In the genomic region with DNA sequence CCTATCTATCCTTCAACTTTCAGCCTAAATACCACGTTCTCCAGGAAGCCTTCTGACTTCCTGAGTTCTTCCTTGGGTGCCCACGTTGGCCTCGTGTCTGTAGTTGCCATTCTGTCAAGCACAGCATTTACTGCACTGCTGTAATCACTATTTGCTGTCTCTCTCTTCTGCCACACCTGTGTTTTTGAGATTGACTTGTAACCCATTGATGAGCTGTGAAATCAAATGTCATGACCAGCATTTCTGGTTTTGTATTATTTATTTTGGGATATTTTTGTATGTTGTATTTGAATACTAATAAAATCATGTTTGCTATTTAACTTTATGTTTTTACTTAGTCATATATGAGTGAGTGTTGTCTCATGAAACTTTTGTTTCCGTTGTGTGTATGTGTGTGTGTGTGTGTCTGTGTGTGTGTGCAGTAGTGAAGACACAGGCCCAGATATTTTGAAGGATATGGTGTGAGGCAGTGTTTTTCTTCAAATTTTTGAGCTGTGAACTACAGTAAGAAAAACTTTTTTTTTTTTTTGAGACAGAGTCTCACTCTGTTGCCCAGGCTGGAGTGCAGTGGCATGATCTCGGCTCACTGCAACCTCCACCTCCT, we compare ENCODE assay signal across 2 cellular contexts.
A peak's percentile ranks its signal among the peaks of the same experiment; 100 is the strongest.
TF ChIP-seq lines count a peak whose summit lies in the region.

No MANE protein-coding gene starts in this region.

TF ChIP-seq in HCT116, 20 proteins besides CTCF, POLR2A, EP300 and RAD21 (continued from another document):
- TF ChIP-seq, protein P1, sequence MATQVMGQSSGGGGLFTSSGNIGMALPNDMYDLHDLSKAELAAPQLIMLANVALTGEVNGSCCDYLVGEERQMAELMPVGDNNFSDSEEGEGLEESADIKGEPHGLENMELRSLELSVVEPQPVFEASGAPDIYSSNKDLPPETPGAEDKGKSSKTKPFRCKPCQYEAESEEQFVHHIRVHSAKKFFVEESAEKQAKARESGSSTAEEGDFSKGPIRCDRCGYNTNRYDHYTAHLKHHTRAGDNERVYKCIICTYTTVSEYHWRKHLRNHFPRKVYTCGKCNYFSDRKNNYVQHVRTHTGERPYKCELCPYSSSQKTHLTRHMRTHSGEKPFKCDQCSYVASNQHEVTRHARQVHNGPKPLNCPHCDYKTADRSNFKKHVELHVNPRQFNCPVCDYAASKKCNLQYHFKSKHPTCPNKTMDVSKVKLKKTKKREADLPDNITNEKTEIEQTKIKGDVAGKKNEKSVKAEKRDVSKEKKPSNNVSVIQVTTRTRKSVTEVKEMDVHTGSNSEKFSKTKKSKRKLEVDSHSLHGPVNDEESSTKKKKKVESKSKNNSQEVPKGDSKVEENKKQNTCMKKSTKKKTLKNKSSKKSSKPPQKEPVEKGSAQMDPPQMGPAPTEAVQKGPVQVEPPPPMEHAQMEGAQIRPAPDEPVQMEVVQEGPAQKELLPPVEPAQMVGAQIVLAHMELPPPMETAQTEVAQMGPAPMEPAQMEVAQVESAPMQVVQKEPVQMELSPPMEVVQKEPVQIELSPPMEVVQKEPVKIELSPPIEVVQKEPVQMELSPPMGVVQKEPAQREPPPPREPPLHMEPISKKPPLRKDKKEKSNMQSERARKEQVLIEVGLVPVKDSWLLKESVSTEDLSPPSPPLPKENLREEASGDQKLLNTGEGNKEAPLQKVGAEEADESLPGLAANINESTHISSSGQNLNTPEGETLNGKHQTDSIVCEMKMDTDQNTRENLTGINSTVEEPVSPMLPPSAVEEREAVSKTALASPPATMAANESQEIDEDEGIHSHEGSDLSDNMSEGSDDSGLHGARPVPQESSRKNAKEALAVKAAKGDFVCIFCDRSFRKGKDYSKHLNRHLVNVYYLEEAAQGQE (IDR thresholded peaks at IDR 0.05; ENCODE audit: low read depth) = no peak
- TF ChIP-seq EZH2phosphoT487 (IDR thresholded peaks at IDR 0.05; ENCODE audit: borderline replicate concordance) = no peak

TF ChIP-seq in HepG2, 621 proteins besides CTCF, POLR2A, EP300 and RAD21:
- TF ChIP-seq, protein P2, sequence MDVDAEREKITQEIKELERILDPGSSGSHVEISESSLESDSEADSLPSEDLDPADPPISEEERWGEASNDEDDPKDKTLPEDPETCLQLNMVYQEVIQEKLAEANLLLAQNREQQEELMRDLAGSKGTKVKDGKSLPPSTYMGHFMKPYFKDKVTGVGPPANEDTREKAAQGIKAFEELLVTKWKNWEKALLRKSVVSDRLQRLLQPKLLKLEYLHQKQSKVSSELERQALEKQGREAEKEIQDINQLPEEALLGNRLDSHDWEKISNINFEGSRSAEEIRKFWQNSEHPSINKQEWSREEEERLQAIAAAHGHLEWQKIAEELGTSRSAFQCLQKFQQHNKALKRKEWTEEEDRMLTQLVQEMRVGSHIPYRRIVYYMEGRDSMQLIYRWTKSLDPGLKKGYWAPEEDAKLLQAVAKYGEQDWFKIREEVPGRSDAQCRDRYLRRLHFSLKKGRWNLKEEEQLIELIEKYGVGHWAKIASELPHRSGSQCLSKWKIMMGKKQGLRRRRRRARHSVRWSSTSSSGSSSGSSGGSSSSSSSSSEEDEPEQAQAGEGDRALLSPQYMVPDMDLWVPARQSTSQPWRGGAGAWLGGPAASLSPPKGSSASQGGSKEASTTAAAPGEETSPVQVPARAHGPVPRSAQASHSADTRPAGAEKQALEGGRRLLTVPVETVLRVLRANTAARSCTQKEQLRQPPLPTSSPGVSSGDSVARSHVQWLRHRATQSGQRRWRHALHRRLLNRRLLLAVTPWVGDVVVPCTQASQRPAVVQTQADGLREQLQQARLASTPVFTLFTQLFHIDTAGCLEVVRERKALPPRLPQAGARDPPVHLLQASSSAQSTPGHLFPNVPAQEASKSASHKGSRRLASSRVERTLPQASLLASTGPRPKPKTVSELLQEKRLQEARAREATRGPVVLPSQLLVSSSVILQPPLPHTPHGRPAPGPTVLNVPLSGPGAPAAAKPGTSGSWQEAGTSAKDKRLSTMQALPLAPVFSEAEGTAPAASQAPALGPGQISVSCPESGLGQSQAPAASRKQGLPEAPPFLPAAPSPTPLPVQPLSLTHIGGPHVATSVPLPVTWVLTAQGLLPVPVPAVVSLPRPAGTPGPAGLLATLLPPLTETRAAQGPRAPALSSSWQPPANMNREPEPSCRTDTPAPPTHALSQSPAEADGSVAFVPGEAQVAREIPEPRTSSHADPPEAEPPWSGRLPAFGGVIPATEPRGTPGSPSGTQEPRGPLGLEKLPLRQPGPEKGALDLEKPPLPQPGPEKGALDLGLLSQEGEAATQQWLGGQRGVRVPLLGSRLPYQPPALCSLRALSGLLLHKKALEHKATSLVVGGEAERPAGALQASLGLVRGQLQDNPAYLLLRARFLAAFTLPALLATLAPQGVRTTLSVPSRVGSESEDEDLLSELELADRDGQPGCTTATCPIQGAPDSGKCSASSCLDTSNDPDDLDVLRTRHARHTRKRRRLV (CRISPR knock-in tag; IDR thresholded peaks at IDR 0.05) = no peak
- 0 out of 2 replicates have a peak, but pooled peaks have one; percentile 1 for TF ChIP-seq MEF2D (CRISPR knock-in tag; IDR thresholded peaks at IDR 0.05)
